ENCODE assay signal across 1 cellular context in the genomic region with DNA sequence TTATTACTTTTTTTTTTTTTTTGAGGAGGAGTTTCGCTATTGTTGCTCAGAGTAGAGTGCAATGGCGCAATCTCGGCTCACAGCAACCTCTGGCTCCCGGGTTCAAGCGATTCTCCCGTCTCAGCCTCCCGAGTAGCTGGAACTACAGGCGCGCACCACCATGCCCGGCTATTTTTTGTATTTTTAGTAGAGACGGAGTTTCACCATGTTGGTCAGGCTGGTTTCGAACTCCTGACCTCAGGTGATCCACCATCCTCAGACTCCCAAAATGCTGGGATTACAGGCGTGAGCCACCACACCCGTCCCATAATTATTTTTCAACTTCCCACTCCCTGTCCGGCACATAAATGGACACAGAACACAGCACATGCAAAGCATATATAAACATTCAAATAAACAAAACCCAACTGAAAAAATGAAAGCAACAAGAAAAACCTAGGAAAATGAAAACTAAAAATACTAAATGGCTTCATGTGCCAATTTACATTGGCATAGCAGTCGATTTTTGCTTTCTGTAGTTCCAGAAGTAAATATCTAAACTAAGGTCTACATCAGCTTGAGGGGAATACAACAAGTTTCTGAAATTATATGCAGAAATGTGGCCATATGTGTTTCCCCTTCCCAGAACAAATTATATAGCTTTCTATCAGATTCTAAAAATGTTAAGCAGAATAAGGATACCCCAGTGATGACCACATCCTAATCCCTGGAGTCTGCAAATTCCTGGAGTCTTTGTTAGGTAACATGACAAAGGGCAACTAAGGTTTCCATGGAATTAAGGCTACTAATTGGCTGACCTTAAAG.
A peak's percentile ranks its signal among the peaks of the same experiment; 100 is the strongest.
TF ChIP-seq lines count a peak whose summit lies in the region.

No MANE protein-coding gene starts in this region.

TF ChIP-seq in K562, 482 proteins besides CTCF, POLR2A, EP300 and RAD21 (continued from another document and continues in another):
- TF ChIP-seq, protein P1, sequence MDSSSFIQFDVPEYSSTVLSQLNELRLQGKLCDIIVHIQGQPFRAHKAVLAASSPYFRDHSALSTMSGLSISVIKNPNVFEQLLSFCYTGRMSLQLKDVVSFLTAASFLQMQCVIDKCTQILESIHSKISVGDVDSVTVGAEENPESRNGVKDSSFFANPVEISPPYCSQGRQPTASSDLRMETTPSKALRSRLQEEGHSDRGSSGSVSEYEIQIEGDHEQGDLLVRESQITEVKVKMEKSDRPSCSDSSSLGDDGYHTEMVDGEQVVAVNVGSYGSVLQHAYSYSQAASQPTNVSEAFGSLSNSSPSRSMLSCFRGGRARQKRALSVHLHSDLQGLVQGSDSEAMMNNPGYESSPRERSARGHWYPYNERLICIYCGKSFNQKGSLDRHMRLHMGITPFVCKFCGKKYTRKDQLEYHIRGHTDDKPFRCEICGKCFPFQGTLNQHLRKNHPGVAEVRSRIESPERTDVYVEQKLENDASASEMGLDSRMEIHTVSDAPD (CRISPR knock-in tag; IDR thresholded peaks at IDR 0.05): no peak
- TF ChIP-seq SMAD4 (CRISPR knock-in tag; conservative IDR thresholded peaks at IDR 0.05) (0 out of 2 replicates have a peak, but pooled peaks have one; percentile 27), ZC3H4 (CRISPR knock-in tag; IDR thresholded peaks at IDR 0.05; ENCODE audit: borderline replicate concordance) (peak; percentile 59; the same call in 1 of the 2 replicates), ZNF384 (IDR thresholded peaks at IDR 0.05; ENCODE audit: low read depth, low read length) (0 out of 2 replicates have a peak, but pooled peaks have one; percentile 13), LARP7 (IDR thresholded peaks at IDR 0.05) (no peak), PHB (CRISPR knock-in tag; IDR thresholded peaks at IDR 0.05) (0 out of 2 replicates have a peak, but pooled peaks have one; percentile 28), SMARCA5 (IDR thresholded peaks at IDR 0.05) (peak; percentile 55; the same call in 1 of the 2 replicates), FOXK1 (CRISPR knock-in tag; IDR thresholded peaks at IDR 0.05; ENCODE audit: borderline replicate concordance) (0 out of 2 replicates have a peak, but pooled peaks have one; percentile 66), RCOR1 (IDR thresholded peaks at IDR 0.05; ENCODE audit: borderline replicate concordance in 1 of 2, low read depth in 2 of 2, low read length in 2 of 2) (peak in 1 of 2 experiments; percentile 46; a peak in 1 of 4 replicates), HNRNPK (IDR thresholded peaks at IDR 0.05; ENCODE audit: low read depth, low read length, poor library complexity, severe bottlenecking) (no peak), CHCHD3 (CRISPR knock-in tag; IDR thresholded peaks at IDR 0.05) (peak; percentile 26; the same call in 1 of the 2 replicates), CEBPB (tag; IDR thresholded peaks at IDR 0.05) (peak; percentile 88), ZNF174 (CRISPR knock-in tag; IDR thresholded peaks at IDR 0.05) (0 out of 2 replicates have a peak, but pooled peaks have one; percentile 7), ZNF551 (CRISPR knock-in tag; IDR thresholded peaks at IDR 0.05) (peak; percentile 77; the same call in 1 of the 2 replicates), PTBP1 (IDR thresholded peaks at IDR 0.05; ENCODE audit: low read depth, low read length) (0 out of 2 replicates have a peak, but pooled peaks have one; percentile 34), ZNF589 (CRISPR knock-in tag; IDR thresholded peaks at IDR 0.05; ENCODE audit: low read depth) (0 out of 2 replicates have a peak, but pooled peaks have one; percentile 10), SIN3A (IDR thresholded peaks at IDR 0.05; ENCODE audit: borderline replicate concordance in 2 of 2, control insufficient read depth in 1 of 2, low read depth in 2 of 2, low read length in 2 of 2) (peak in 1 of 2 experiments; percentile 52; a peak in 1 of 4 replicates), POLR2AphosphoS5 (IDR thresholded peaks at IDR 0.05; ENCODE audit: control insufficient read depth, insufficient read depth, low read depth, low read length) (peak; percentile 64; the same call in 1 of the 2 replicates), PHB2 (IDR thresholded peaks at IDR 0.05; ENCODE audit: low read depth) (0 out of 2 replicates have a peak, but pooled peaks have one; percentile 20), OTX1 (CRISPR knock-in tag; IDR thresholded peaks at IDR 0.05) (0 out of 2 replicates have a peak, but pooled peaks have one; percentile 8), ARNT (IDR thresholded peaks at IDR 0.05) (peak in 1 of 2 experiments; percentile 30; a peak in 1 of 4 replicates), SUPT5H (IDR thresholded peaks at IDR 0.05) (0 out of 2 replicates have a peak, but pooled peaks have one; percentile 55), SP1 (CRISPR knock-in tag; IDR thresholded peaks at IDR 0.05) (peak; percentile 64; the same call in 1 of the 2 replicates), SAP30 (IDR thresholded peaks at IDR 0.05; ENCODE audit: borderline replicate concordance, insufficient read depth, low read depth, low read length, poor library complexity, severe bottlenecking) (no peak), RBBP5 (IDR thresholded peaks at IDR 0.05; ENCODE audit: borderline replicate concordance, insufficient read depth, low read length, poor library complexity, severe bottlenecking) (no peak), ADNP (tag; IDR thresholded peaks at IDR 0.05) (no peak), MEF2A (IDR thresholded peaks at IDR 0.05; ENCODE audit: control insufficient read depth, low read depth, low read length) (peak; percentile 27; the same call in 1 of the 2 replicates), ZNF175 (CRISPR knock-in tag; IDR thresholded peaks at IDR 0.05; ENCODE audit: low read depth) (0 out of 2 replicates have a peak, but pooled peaks have one; percentile 27), BDP1 (IDR thresholded peaks at IDR 0.05; ENCODE audit: insufficient read depth, insufficient read length) (no peak), CCAR2 (IDR thresholded peaks at IDR 0.05; ENCODE audit: low read depth, low read length) (no peak), TEAD1 (CRISPR knock-in tag; IDR thresholded peaks at IDR 0.05) (0 out of 4 replicates have a peak, but pooled peaks of 1 of the 2 experiments have one; percentile 20), CC2D1A (IDR thresholded peaks at IDR 0.05) (peak; percentile 63; the same call in 1 of the 2 replicates)
- TF ChIP-seq, protein P2, sequence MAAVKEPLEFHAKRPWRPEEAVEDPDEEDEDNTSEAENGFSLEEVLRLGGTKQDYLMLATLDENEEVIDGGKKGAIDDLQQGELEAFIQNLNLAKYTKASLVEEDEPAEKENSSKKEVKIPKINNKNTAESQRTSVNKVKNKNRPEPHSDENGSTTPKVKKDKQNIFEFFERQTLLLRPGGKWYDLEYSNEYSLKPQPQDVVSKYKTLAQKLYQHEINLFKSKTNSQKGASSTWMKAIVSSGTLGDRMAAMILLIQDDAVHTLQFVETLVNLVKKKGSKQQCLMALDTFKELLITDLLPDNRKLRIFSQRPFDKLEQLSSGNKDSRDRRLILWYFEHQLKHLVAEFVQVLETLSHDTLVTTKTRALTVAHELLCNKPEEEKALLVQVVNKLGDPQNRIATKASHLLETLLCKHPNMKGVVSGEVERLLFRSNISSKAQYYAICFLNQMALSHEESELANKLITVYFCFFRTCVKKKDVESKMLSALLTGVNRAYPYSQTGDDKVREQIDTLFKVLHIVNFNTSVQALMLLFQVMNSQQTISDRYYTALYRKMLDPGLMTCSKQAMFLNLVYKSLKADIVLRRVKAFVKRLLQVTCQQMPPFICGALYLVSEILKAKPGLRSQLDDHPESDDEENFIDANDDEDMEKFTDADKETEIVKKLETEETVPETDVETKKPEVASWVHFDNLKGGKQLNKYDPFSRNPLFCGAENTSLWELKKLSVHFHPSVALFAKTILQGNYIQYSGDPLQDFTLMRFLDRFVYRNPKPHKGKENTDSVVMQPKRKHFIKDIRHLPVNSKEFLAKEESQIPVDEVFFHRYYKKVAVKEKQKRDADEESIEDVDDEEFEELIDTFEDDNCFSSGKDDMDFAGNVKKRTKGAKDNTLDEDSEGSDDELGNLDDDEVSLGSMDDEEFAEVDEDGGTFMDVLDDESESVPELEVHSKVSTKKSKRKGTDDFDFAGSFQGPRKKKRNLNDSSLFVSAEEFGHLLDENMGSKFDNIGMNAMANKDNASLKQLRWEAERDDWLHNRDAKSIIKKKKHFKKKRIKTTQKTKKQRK (IDR thresholded peaks at IDR 0.05; ENCODE audit: borderline replicate concordance, low read depth, low read length): no peak
- TF ChIP-seq, protein P3, sequence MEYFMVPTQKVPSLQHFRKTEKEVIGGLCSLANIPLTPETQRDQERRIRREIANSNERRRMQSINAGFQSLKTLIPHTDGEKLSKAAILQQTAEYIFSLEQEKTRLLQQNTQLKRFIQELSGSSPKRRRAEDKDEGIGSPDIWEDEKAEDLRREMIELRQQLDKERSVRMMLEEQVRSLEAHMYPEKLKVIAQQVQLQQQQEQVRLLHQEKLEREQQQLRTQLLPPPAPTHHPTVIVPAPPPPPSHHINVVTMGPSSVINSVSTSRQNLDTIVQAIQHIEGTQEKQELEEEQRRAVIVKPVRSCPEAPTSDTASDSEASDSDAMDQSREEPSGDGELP (CRISPR knock-in tag; IDR thresholded peaks at IDR 0.05; ENCODE audit: borderline replicate concordance): 0 out of 2 replicates have a peak, but pooled peaks have one; percentile 17
- TF ChIP-seq, protein P4, sequence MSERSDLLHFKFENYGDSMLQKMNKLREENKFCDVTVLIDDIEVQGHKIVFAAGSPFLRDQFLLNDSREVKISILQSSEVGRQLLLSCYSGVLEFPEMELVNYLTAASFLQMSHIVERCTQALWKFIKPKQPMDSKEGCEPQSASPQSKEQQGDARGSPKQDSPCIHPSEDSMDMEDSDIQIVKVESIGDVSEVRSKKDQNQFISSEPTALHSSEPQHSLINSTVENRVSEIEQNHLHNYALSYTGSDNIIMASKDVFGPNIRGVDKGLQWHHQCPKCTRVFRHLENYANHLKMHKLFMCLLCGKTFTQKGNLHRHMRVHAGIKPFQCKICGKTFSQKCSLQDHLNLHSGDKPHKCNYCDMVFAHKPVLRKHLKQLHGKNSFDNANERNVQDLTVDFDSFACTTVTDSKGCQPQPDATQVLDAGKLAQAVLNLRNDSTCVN (CRISPR knock-in tag; IDR thresholded peaks at IDR 0.05): no peak
- TF ChIP-seq, protein P5, sequence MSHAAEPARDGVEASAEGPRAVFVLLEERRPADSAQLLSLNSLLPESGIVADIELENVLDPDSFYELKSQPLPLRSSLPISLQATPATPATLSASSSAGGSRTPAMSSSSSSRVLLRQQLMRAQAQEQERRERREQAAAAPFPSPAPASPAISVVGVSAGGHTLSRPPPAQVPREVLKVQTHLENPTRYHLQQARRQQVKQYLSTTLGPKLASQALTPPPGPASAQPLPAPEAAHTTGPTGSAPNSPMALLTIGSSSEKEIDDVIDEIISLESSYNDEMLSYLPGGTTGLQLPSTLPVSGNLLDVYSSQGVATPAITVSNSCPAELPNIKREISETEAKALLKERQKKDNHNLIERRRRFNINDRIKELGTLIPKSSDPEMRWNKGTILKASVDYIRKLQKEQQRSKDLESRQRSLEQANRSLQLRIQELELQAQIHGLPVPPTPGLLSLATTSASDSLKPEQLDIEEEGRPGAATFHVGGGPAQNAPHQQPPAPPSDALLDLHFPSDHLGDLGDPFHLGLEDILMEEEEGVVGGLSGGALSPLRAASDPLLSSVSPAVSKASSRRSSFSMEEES (CRISPR knock-in tag; IDR thresholded peaks at IDR 0.05): no peak
- TF ChIP-seq, protein P6, sequence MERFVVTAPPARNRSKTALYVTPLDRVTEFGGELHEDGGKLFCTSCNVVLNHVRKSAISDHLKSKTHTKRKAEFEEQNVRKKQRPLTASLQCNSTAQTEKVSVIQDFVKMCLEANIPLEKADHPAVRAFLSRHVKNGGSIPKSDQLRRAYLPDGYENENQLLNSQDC (CRISPR knock-in tag; IDR thresholded peaks at IDR 0.05): peak; percentile 8
- TF ChIP-seq, protein P7, sequence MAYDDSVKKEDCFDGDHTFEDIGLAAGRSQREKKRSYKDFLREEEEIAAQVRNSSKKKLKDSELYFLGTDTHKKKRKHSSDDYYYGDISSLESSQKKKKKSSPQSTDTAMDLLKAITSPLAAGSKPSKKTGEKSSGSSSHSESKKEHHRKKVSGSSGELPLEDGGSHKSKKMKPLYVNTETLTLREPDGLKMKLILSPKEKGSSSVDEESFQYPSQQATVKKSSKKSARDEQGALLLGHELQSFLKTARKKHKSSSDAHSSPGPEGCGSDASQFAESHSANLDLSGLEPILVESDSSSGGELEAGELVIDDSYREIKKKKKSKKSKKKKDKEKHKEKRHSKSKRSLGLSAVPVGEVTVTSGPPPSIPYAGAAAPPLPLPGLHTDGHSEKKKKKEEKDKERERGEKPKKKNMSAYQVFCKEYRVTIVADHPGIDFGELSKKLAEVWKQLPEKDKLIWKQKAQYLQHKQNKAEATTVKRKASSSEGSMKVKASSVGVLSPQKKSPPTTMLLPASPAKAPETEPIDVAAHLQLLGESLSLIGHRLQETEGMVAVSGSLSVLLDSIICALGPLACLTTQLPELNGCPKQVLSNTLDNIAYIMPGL (CRISPR knock-in tag; IDR thresholded peaks at IDR 0.05): 0 out of 2 replicates have a peak, but pooled peaks have one; percentile 8
- TF ChIP-seq, protein P8, sequence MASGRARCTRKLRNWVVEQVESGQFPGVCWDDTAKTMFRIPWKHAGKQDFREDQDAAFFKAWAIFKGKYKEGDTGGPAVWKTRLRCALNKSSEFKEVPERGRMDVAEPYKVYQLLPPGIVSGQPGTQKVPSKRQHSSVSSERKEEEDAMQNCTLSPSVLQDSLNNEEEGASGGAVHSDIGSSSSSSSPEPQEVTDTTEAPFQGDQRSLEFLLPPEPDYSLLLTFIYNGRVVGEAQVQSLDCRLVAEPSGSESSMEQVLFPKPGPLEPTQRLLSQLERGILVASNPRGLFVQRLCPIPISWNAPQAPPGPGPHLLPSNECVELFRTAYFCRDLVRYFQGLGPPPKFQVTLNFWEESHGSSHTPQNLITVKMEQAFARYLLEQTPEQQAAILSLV (tag; IDR thresholded peaks at IDR 0.05): 0 out of 2 replicates have a peak, but pooled peaks have one; percentile 27
- TF ChIP-seq, protein P9, sequence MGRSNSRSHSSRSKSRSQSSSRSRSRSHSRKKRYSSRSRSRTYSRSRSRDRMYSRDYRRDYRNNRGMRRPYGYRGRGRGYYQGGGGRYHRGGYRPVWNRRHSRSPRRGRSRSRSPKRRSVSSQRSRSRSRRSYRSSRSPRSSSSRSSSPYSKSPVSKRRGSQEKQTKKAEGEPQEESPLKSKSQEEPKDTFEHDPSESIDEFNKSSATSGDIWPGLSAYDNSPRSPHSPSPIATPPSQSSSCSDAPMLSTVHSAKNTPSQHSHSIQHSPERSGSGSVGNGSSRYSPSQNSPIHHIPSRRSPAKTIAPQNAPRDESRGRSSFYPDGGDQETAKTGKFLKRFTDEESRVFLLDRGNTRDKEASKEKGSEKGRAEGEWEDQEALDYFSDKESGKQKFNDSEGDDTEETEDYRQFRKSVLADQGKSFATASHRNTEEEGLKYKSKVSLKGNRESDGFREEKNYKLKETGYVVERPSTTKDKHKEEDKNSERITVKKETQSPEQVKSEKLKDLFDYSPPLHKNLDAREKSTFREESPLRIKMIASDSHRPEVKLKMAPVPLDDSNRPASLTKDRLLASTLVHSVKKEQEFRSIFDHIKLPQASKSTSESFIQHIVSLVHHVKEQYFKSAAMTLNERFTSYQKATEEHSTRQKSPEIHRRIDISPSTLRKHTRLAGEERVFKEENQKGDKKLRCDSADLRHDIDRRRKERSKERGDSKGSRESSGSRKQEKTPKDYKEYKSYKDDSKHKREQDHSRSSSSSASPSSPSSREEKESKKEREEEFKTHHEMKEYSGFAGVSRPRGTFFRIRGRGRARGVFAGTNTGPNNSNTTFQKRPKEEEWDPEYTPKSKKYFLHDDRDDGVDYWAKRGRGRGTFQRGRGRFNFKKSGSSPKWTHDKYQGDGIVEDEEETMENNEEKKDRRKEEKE (IDR thresholded peaks at IDR 0.05; ENCODE audit: borderline replicate concordance in 1 of 2, control insufficient read depth in 1 of 2, low read depth in 2 of 2, low read length in 1 of 2): 0 out of 4 replicates have a peak, but pooled peaks have one; percentile 15 to 76
